In the genomic region with DNA sequence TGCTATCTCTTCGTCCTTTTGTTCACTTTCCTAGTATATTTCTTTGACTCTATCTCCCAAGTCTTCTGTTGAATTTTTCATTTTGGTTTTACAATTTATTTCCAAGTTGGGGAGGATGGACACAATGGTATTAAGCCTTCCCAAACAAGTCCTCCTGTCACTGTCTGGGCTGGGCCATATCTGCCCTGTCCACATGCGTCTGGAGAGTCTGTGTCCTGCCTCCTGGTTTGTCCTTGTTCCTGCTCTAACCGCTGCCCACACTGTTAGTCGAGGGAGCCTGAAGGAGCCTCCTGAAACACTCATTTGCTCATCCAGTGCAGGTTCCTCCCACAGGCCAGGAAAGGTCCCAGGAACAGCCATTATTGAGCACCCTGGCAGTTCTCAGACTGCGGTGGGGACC, we compare ENCODE assay signal across 20 cellular contexts. TPM values are rescaled to one million over a fixed set of nuclear protein-coding genes. Genes with fewer than 3 reads are reported as not detected.
"Had no signal": no experiment of that assay in that cellular context is flagged by ENCODE, and none has a peak within 500 bp of the region (broad histone marks: within the 10 kb centered on the region; RNA-seq: fewer than 3 reads in every experiment).

No MANE protein-coding gene starts in this region.

- H3K9me3 ChIP-seq: SK-N-SH had no signal

- DNase-seq: IMR-90, Karpas-422, KG1, MM.1S, NCI-H1092 treated with DMSO at 0.1 percent for 48 hours, NCI-H1436, NCI-H187, NCI-H2029, NCI-H2081 treated with DMSO at 0.1 percent for 48 hours, NCI-H2171, NCI-H226, NCI-H446, NCI-H510A, NCI-H524 treated with DMSO at 0.1 percent for 48 hours, NCI-H69, NCI-H774, RPMI8226, SHP77, SK-N-SH had no signal

RNA-seq across cellular contexts. Expression of gene MYT1, which starts 17.1 kb away (rescaled TPM):
- total RNA-seq: HT1080, IMR-90 had no signal
- polyA plus RNA-seq: IMR-90 had no signal
